ENCODE assay signal across 1 cellular context in genomic region chr2:37080231-37080630, GRCh38.
TF ChIP-seq lines count a peak whose summit lies in the region.

No MANE protein-coding gene starts in this region.

TF ChIP-seq in IMR-90, 13 proteins besides CTCF, POLR2A, EP300 and RAD21 (continued from another document):
- TF ChIP-seq FOS (IDR thresholded peaks at IDR 0.05; ENCODE audit: low read depth, low read length) (no peak), USF2 (IDR thresholded peaks at IDR 0.05; ENCODE audit: low read depth, low read length) (no peak), MAFK (IDR thresholded peaks at IDR 0.05; ENCODE audit: low read depth, low read length) (no peak), ELK1 (IDR thresholded peaks at IDR 0.05; ENCODE audit: borderline replicate concordance, low read depth, low read length) (no peak)
